1 cellular context compared by ENCODE assay signal in genomic region chr22:36365020-36365411, GRCh38.
TF ChIP-seq lines count a peak whose summit lies in the region.

No MANE protein-coding gene starts in this region.

TF ChIP-seq in HEK293, 187 proteins besides CTCF, POLR2A, EP300 and RAD21 (continued from another document and continues in another):
- TF ChIP-seq ZNF510 (tag by site-specific recombination; IDR thresholded peaks at IDR 0.05; ENCODE audit: insufficient replicate concordance) (no peak), ZNF202 (tag by site-specific recombination; IDR thresholded peaks at IDR 0.05; ENCODE audit: borderline replicate concordance) (no peak), ZNF10 (tag by site-specific recombination; IDR thresholded peaks at IDR 0.05) (no peak), ZNF324 (tag by site-specific recombination; IDR thresholded peaks at IDR 0.05) (peak; percentile 38; the same call in 1 of the 2 replicates), ZFP41 (tag by site-specific recombination; IDR thresholded peaks at IDR 0.05; ENCODE audit: borderline replicate concordance) (no peak), PRDM4 (tag by site-specific recombination; IDR thresholded peaks at IDR 0.05) (no peak), ZBTB17 (tag by site-specific recombination; IDR thresholded peaks at IDR 0.05) (peak; percentile 51; the same call in 1 of the 2 replicates), BCL11B (tag by site-specific recombination; IDR thresholded peaks at IDR 0.05; ENCODE audit: low read depth) (no peak), HOXC10 (CRISPR knock-in tag; IDR thresholded peaks at IDR 0.05) (no peak), ZNF654 (tag by site-specific recombination; IDR thresholded peaks at IDR 0.05; ENCODE audit: low read depth) (no peak; the same call in 1 of the 2 replicates), GLI2 (tag by site-specific recombination; IDR thresholded peaks at IDR 0.05; ENCODE audit: borderline replicate concordance, low read depth) (no peak), ZNF114 (tag by site-specific recombination; IDR thresholded peaks at IDR 0.05) (no peak), ZNF133 (tag by site-specific recombination; IDR thresholded peaks at IDR 0.05) (no peak), ZNF175 (tag by site-specific recombination; IDR thresholded peaks at IDR 0.05) (no peak), ZNF37A (tag by site-specific recombination; IDR thresholded peaks at IDR 0.05) (no peak), ZNF132 (tag by site-specific recombination; IDR thresholded peaks at IDR 0.05; ENCODE audit: borderline replicate concordance) (no peak), SALL2 (tag by site-specific recombination; IDR thresholded peaks at IDR 0.05; ENCODE audit: borderline replicate concordance) (no peak), ZNF843 (tag by site-specific recombination; IDR thresholded peaks at IDR 0.05) (no peak), GFI1B (tag by site-specific recombination; IDR thresholded peaks at IDR 0.05) (no peak), ZEB2 (tag by site-specific recombination; IDR thresholded peaks at IDR 0.05) (peak; percentile 82), ZNF302 (tag by site-specific recombination; IDR thresholded peaks at IDR 0.05; ENCODE audit: low read depth) (no peak), ZNF580 (tag by site-specific recombination; IDR thresholded peaks at IDR 0.05) (no peak), ZNF169 (tag by site-specific recombination; IDR thresholded peaks at IDR 0.05) (no peak), ZNF140 (tag by site-specific recombination; IDR thresholded peaks at IDR 0.05) (no peak), ZNF280D (tag by site-specific recombination; IDR thresholded peaks at IDR 0.05) (no peak), ZNF610 (tag by site-specific recombination; IDR thresholded peaks at IDR 0.05; ENCODE audit: borderline replicate concordance) (no peak), ZNF544 (tag by site-specific recombination; IDR thresholded peaks at IDR 0.05) (no peak), ZNF311 (tag by site-specific recombination; IDR thresholded peaks at IDR 0.05; ENCODE audit: borderline replicate concordance) (no peak), WT1 (tag by site-specific recombination; IDR thresholded peaks at IDR 0.05) (peak; percentile 47), ZNF585B (tag by site-specific recombination; IDR thresholded peaks at IDR 0.05) (no peak), ZNF23 (tag by site-specific recombination; IDR thresholded peaks at IDR 0.05; ENCODE audit: borderline replicate concordance) (no peak), ZNF571 (tag by site-specific recombination; IDR thresholded peaks at IDR 0.05) (no peak), ZNF791 (tag by site-specific recombination; IDR thresholded peaks at IDR 0.05) (no peak), ZNF292 (tag by site-specific recombination; IDR thresholded peaks at IDR 0.05; ENCODE audit: borderline replicate concordance, low read depth) (no peak), ZNF639 (tag by site-specific recombination; IDR thresholded peaks at IDR 0.05) (peak; percentile 67; the same call in 1 of the 2 replicates), ZNF155 (tag by site-specific recombination; IDR thresholded peaks at IDR 0.05) (no peak), ZBTB6 (tag by site-specific recombination; IDR thresholded peaks at IDR 0.05) (no peak), ZNF521 (tag by site-specific recombination; IDR thresholded peaks at IDR 0.05) (no peak), REPIN1 (tag by site-specific recombination; IDR thresholded peaks at IDR 0.05; ENCODE audit: low read depth) (no peak), ZNF174 (tag by site-specific recombination; IDR thresholded peaks at IDR 0.05) (no peak), ZBTB11 (tag by site-specific recombination; conservative IDR thresholded peaks at IDR 0.05; ENCODE audit: low read depth) (no peak), SP2 (tag by site-specific recombination; IDR thresholded peaks at IDR 0.05) (peak; percentile 72), ZNF394 (tag by site-specific recombination; IDR thresholded peaks at IDR 0.05; ENCODE audit: borderline replicate concordance) (no peak), ZNF561 (tag by site-specific recombination; IDR thresholded peaks at IDR 0.05; ENCODE audit: borderline replicate concordance) (no peak), OVOL3 (tag by site-specific recombination; IDR thresholded peaks at IDR 0.05) (no peak), ZNF354C (tag by site-specific recombination; IDR thresholded peaks at IDR 0.05; ENCODE audit: borderline replicate concordance, low read depth) (no peak), ZNF350 (tag by site-specific recombination; IDR thresholded peaks at IDR 0.05) (no peak), ZNF146 (tag by site-specific recombination; IDR thresholded peaks at IDR 0.05) (no peak), ZNF335 (tag by site-specific recombination; conservative IDR thresholded peaks at IDR 0.05) (no peak), ZNF138 (tag by site-specific recombination; IDR thresholded peaks at IDR 0.05; ENCODE audit: borderline replicate concordance) (no peak), MZF1 (tag by site-specific recombination; IDR thresholded peaks at IDR 0.05; ENCODE audit: borderline replicate concordance) (no peak), MYNN (tag by site-specific recombination; IDR thresholded peaks at IDR 0.05; ENCODE audit: borderline replicate concordance) (no peak), ZFP3 (tag by site-specific recombination; IDR thresholded peaks at IDR 0.05; ENCODE audit: low read depth) (no peak), ZBTB10 (tag by site-specific recombination; IDR thresholded peaks at IDR 0.05) (no peak), SCRT1 (tag by site-specific recombination; IDR thresholded peaks at IDR 0.05; ENCODE audit: borderline replicate concordance) (no peak), ZSCAN4 (tag by site-specific recombination; IDR thresholded peaks at IDR 0.05) (no peak)
